Comparison of ENCODE assay signal across 13 cellular contexts in the genomic region with DNA sequence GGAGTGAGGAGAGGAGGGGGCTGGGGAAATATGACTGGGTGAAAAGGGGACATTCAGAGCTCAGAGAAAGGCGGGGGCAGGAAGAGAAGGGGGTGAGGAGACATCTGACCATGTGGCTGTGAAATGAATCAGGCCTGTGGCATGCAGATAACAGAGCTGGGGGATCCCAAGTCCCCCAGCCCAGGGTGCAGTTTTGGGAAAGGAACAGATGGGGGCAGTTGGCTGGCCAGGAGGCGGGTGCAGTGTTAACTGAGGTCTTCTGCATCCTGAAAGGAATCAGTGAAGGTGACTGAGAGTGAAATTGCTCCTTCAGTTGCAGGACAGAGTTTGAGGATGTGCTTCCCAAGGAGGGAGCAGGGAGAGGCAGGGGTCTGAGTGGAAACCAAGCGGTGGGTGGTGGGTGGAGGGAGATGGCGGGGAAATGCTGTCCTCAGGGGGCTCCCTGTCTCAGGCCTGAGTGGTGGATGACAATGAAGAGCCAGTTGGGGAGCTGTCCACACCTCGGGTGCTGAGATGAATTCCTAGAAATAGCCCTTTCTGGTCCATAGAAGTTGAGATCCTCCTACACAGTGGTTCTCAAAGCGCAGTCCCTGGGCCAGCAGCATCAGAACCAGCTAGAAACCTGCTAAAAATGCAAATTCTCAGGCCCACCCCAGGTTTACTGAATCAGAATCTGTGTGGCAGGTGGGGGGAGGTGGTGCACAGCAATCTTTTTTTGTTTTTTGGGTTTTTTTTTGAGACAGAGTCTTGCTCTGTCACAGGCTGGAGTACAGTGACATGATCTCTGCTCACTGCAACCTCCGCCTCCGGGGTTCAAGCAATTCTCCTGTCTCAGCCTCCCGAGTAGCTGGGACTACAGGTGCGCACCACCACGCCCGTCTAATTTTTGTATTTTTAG. TPM values are rescaled to one million over a fixed set of nuclear protein-coding genes. Genes with fewer than 3 reads are reported as not detected.
DNase-seq lines count a peak whose midpoint lies in the region; ATAC-seq and TF ChIP-seq lines count a peak whose summit lies in the region.
"Had no signal": no experiment of that assay in that cellular context is flagged by ENCODE, and none has a peak within 500 bp of the region (broad histone marks: within the 10 kb centered on the region; RNA-seq: fewer than 3 reads in every experiment).

No MANE protein-coding gene starts in this region.

- H3K4me3 ChIP-seq in gastroesophageal sphincter = no peak overlapping the region

- peak; percentile 60 for DNase-seq in EL
- peak; percentile 42 for DNase-seq in activated CD8-positive, alpha-beta T cell treated with anti-CD3 and anti-CD28 coated beads for 36 hours
- peak; percentile 28 for DNase-seq in iris pigment epithelial cell (ENCODE audit: low read depth)
- DNase-seq: activated CD4-positive, alpha-beta T cell treated with anti-CD3 and anti-CD28 coated beads, Interleukin-2, amount 50 U/mL, for 4 hours; aorta; NCI-H2171; SIG-M5 had no signal

- no peaks in the 10 kb centered on the region for H3K9me3 Mint-ChIP-seq in IgD-negative memory B cell
- no peaks in the 10 kb centered on the region for H3K9me3 Mint-ChIP-seq in activated CD8-positive, alpha-beta T cell treated with anti-CD3 and anti-CD28 coated beads for 36 hours
- H3K9me3 Mint-ChIP-seq: memory B cell had no signal

- no peak for TF ChIP-seq CTCF in activated CD8-positive, alpha-beta T cell treated with anti-CD3 and anti-CD28 coated beads for 36 hours (IDR thresholded peaks at IDR 0.05)
- no peak for TF ChIP-seq CTCF in gastroesophageal sphincter (IDR thresholded peaks at IDR 0.05)

- peak overlapping the region in 2 of 3 donors; percentile 68 to 82 for H3K27ac Mint-ChIP-seq in IgD-negative memory B cell
- H3K27ac Mint-ChIP-seq in activated CD8-positive, alpha-beta T cell treated with anti-CD3 and anti-CD28 coated beads for 36 hours = no peak overlapping the region
- H3K27ac Mint-ChIP-seq: memory B cell had no signal

- no peak for TF ChIP-seq EP300 in gastroesophageal sphincter (IDR thresholded peaks at IDR 0.05)

- CTCF ChIA-PET in activated CD8-positive, alpha-beta T cell treated with anti-CD3 and anti-CD28 coated beads for 36 hours (lab: Charles Lee) = interaction anchor here (1.0 to 1.3 kb wide), 3 partner anchors 31 to 100 kb away, joined by 3 read pairs; no protein-coding TSS in a partner anchor

- ATAC-seq in activated CD8-positive, alpha-beta T cell treated with anti-CD3 and anti-CD28 coated beads for 36 hours = no peak
- ATAC-seq in HG02798 (IDR thresholded peaks at IDR 0.05; ENCODE audit: poor library complexity, unreplicated experiment) (no peak), HG03045 (IDR thresholded peaks at IDR 0.05; ENCODE audit: unreplicated experiment) (no peak), HG03354 (IDR thresholded peaks at IDR 0.05; ENCODE audit: poor library complexity, severe bottlenecking, unreplicated experiment) (no peak), gastroesophageal sphincter (no peak)

- no peaks in the 10 kb centered on the region for H3K36me3 ChIP-seq in gastroesophageal sphincter

- intact Hi-C loops in activated CD8-positive, alpha-beta T cell treated with anti-CD3 and anti-CD28 coated beads for 36 hours (cut with micrococcal nuclease) = no loop called here

- peaks cover 3% of the 10 kb centered on the region for H3K36me3 Mint-ChIP-seq in IgD-negative memory B cell
- no peaks in the 10 kb centered on the region for H3K36me3 Mint-ChIP-seq in activated CD8-positive, alpha-beta T cell treated with anti-CD3 and anti-CD28 coated beads for 36 hours (ENCODE audit: low read depth)
- H3K36me3 Mint-ChIP-seq: memory B cell had no signal

- H3K27ac ChIP-seq in gastroesophageal sphincter = no peak overlapping the region

- peaks cover 74% of the 10 kb centered on the region for H3K27me3 ChIP-seq in gastroesophageal sphincter

- TF ChIP-seq POLR2A in gastroesophageal sphincter (IDR thresholded peaks at IDR 0.05) = no peak

- no peaks in the 10 kb centered on the region for H3K27me3 Mint-ChIP-seq in IgD-negative memory B cell
- no peaks in the 10 kb centered on the region for H3K27me3 Mint-ChIP-seq in activated CD8-positive, alpha-beta T cell treated with anti-CD3 and anti-CD28 coated beads for 36 hours

- 27 to 51% methylated on average over 3 to 8 of the region's 12 CpGs for WGBS in gastroesophageal sphincter (ENCODE audit: low coverage in 1 of 2), 2 donors

- H3K4me1 Mint-ChIP-seq in IgD-negative memory B cell = peaks cover 4 to 28% (median 27%) of the 10 kb centered on the region in 3 donors
- H3K4me1 Mint-ChIP-seq in activated CD8-positive, alpha-beta T cell treated with anti-CD3 and anti-CD28 coated beads for 36 hours (ENCODE audit: low read depth) = peaks cover 51% of the 10 kb centered on the region

- H3K9me3 ChIP-seq in gastroesophageal sphincter = no peaks in the 10 kb centered on the region

- POLR2A ChIA-PET in activated CD8-positive, alpha-beta T cell treated with anti-CD3 and anti-CD28 coated beads for 36 hours (lab: Charles Lee) = interaction anchor here (0.6 to 1.7 kb wide), 3 partner anchors 13 to 284 kb away, joined by 3 to 8 read pairs (median 3); no protein-coding TSS in a partner anchor

- H3K4me1 ChIP-seq in gastroesophageal sphincter = no peaks in the 10 kb centered on the region

- no peak overlapping the region for H3K4me3 Mint-ChIP-seq in IgD-negative memory B cell
- H3K4me3 Mint-ChIP-seq in activated CD8-positive, alpha-beta T cell treated with anti-CD3 and anti-CD28 coated beads for 36 hours = no peak overlapping the region
- H3K4me3 Mint-ChIP-seq: memory B cell had no signal

RNA-seq across cellular contexts. Expression of a gene that starts 26.0 kb away (rescaled TPM):
- polyA plus RNA-seq in IgD-negative memory B cell = 82.4 TPM
- total RNA-seq in activated CD8-positive, alpha-beta T cell treated with anti-CD3 and anti-CD28 coated beads for 36 hours = 10 to 100 TPM; 63.7 to 68.1 TPM
- total RNA-seq in gastroesophageal sphincter = 10 to 100 TPM; 10.6 to 16.2 (median 14.3) TPM
